Comparison of ENCODE assay signal across 19 cellular contexts in genomic region chr11:47256374-47256773, GRCh38. TPM values are rescaled to one million over a fixed set of nuclear protein-coding genes. Genes with fewer than 3 reads are reported as not detected.
DNase-seq lines count a peak whose midpoint lies in the region; ATAC-seq and TF ChIP-seq lines count a peak whose summit lies in the region.
"Had no signal": no experiment of that assay in that cellular context is flagged by ENCODE, and none has a peak within 500 bp of the region (broad histone marks: within the 10 kb centered on the region; RNA-seq: fewer than 3 reads in every experiment).

No MANE protein-coding gene starts in this region.

- no peaks in the 10 kb centered on the region for H3K27me3 Mint-ChIP-seq in WTC11 (ENCODE audit: low read depth)
- no peaks in the 10 kb centered on the region for H3K27me3 Mint-ChIP-seq in neural crest cell (ENCODE audit: low read depth)

- dilution Hi-C loops in mammary epithelial cell (cut with HindIII; ENCODE audit: low sequenced_read_pairs): loop anchor here (5.0 kb wide), 1 partner anchor 74 kb away; no protein-coding TSS in a partner anchor

- TF ChIP-seq CTCF in breast epithelium (IDR thresholded peaks at IDR 0.05): no peak
- no peak for TF ChIP-seq CTCF in mammary epithelial cell (conservative IDR thresholded peaks at IDR 0.05 in 1 of 2, IDR thresholded peaks at IDR 0.05 in 1 of 2; ENCODE audit: extremely low read depth in 1 of 2, insufficient read depth in 1 of 2, low read depth in 1 of 2, low read length in 2 of 2)
- TF ChIP-seq CTCF in WTC11 (IDR thresholded peaks at IDR 0.05): no peak
- no peak for TF ChIP-seq CTCF in neural crest cell (conservative IDR thresholded peaks at IDR 0.05)
- no peak for TF ChIP-seq CTCF in stomach (IDR thresholded peaks at IDR 0.05)

- H3K4me1 Mint-ChIP-seq in WTC11: peaks cover 24% of the 10 kb centered on the region
- peaks cover 26% of the 10 kb centered on the region for H3K4me1 Mint-ChIP-seq in neural crest cell

- intact Hi-C loops in breast epithelium (cut with DNase I; ENCODE audit: low total_unique reads) (loop anchor here (10.0 kb wide), 1 partner anchor 72 kb away; the partner anchor contains the start of gene PACSIN3), mammary epithelial cell (cut with micrococcal nuclease) (loop anchor here (5.0 kb wide), 1 partner anchor 196 kb away; no protein-coding TSS in a partner anchor), stomach (cut with DNase I; ENCODE audit: low total_unique reads) (no loop called here)

- H3K36me3 ChIP-seq in breast epithelium (no peaks in the 10 kb centered on the region), mammary epithelial cell (ENCODE audit: insufficient read depth, low read length) (no peaks in the 10 kb centered on the region), stomach (peaks cover 0 to 10% (median 6%) of the 10 kb centered on the region in 4 donors)

- no peak overlapping the region for H3K4me2 ChIP-seq in mammary epithelial cell (ENCODE audit: insufficient read depth, low read depth, low read length)
- H3K4me2 ChIP-seq: KMS-11 had no signal

- H3K36me3 Mint-ChIP-seq in WTC11 (no peaks in the 10 kb centered on the region), neural crest cell (ENCODE audit: low read depth) (no peaks in the 10 kb centered on the region)

- H3K4me1 ChIP-seq in breast epithelium: peaks cover 4% of the 10 kb centered on the region in 2 donors
- H3K4me1 ChIP-seq in mammary epithelial cell (ENCODE audit: insufficient read depth, low read length): peaks cover 11% of the 10 kb centered on the region
- H3K4me1 ChIP-seq in stomach: peaks cover 50 to 67% (median 62%) of the 10 kb centered on the region in 4 donors

- H3K4me3 Mint-ChIP-seq in WTC11: no peak overlapping the region
- H3K4me3 Mint-ChIP-seq in neural crest cell: no peak overlapping the region
- H3K4me3 Mint-ChIP-seq: CD14-positive monocyte had no signal

- TF ChIP-seq POLR2A in breast epithelium (IDR thresholded peaks at IDR 0.05) (no peak), stomach (IDR thresholded peaks at IDR 0.05) (no peak), GM18505 (IDR thresholded peaks at IDR 0.05; ENCODE audit: borderline replicate concordance, extremely low read depth, insufficient read depth, insufficient read length) (no peak)

- H3K4me3 ChIP-seq in breast epithelium: no peak overlapping the region
- no peak overlapping the region for H3K4me3 ChIP-seq in mammary epithelial cell (replicated peaks in 1 of 3; ENCODE audit: insufficient read depth in 1 of 3, low read depth in 2 of 3, low read length in 3 of 3)
- H3K4me3 ChIP-seq in stomach: no peak overlapping the region

- no peak for TF ChIP-seq EP300 in stomach (IDR thresholded peaks at IDR 0.05)

- no peaks in the 10 kb centered on the region for H4K20me1 ChIP-seq in mammary epithelial cell (ENCODE audit: insufficient read depth, low read length)

- WGBS in mammary epithelial cell (ENCODE audit: low coverage, missing lambda C conversion rate): 100% methylated on average over 4 of the region's 6 CpGs
- 85 to 91% (median 88%) methylated on average over 6 of the region's 6 CpGs for WGBS in stomach, 5 donors

- CTCF ChIA-PET in mammary epithelial cell (lab: Charles Lee; ENCODE audit: low non-redundant PET) (no interaction called here), WTC11 (lab: Charles Lee) (interaction anchor here (1.6 to 6.0 kb wide), 5 partner anchors 9 to 156 kb away, joined by 4 to 120 read pairs (median 84); partner anchors contain the start of genes ACP2 and ARFGAP2)

- in situ Hi-C loops in mammary epithelial cell (cut with MboI; ENCODE audit: low sequenced_read_pairs in 2 of 2): no loop called here

- no peaks in the 10 kb centered on the region for H3K27me3 ChIP-seq in breast epithelium
- no peaks in the 10 kb centered on the region for H3K27me3 ChIP-seq in mammary epithelial cell (ENCODE audit: insufficient read depth, low read length)
- no peaks in the 10 kb centered on the region for H3K27me3 ChIP-seq in stomach

- POLR2A ChIA-PET in WTC11 (lab: Charles Lee): interaction anchor here (2.2 kb wide), 1 partner anchor 71 kb away, joined by 12 read pairs; the partner anchor contains the start of gene PACSIN3

- H3K79me2 ChIP-seq in mammary epithelial cell (ENCODE audit: insufficient read depth, low read length): no peaks in the 10 kb centered on the region

- DNase-seq in breast epithelium (ENCODE audit: low spot score in 2 of 2): no peak
- DNase-seq in mammary epithelial cell: no peak
- no peak for DNase-seq in WTC11 (ENCODE audit: low spot score)
- DNase-seq in neural crest cell (ENCODE audit: low read depth, low spot score): no peak
- DNase-seq in stomach: no peak
- no peak for DNase-seq in activated CD8-positive, alpha-beta memory T cell treated with anti-CD3 and anti-CD28 coated beads, Interleukin-2, amount 50 U/mL, for 48 hours
- DNase-seq: DMS79, NCI-H1417, NCI-H187, NCI-H2107, NCI-H226, NCI-H524 treated with DMSO at 0.1 percent for 48 hours, PC-3, RPMI8226 had no signal

- H3K27ac Mint-ChIP-seq in WTC11 (no peak overlapping the region), neural crest cell (ENCODE audit: unreplicated experiment) (peak overlapping the region; percentile 27)

- ATAC-seq in WTC11 (no peak), HG03175 (IDR thresholded peaks at IDR 0.05; ENCODE audit: unreplicated experiment) (no peak), GM18505 (IDR thresholded peaks at IDR 0.05; ENCODE audit: unreplicated experiment) (no peak)
- ATAC-seq: PC-3 had no signal

- no peaks in the 10 kb centered on the region for H3K9me3 Mint-ChIP-seq in WTC11
- H3K9me3 Mint-ChIP-seq in neural crest cell: no peaks in the 10 kb centered on the region
- H3K9me3 Mint-ChIP-seq: CD14-positive monocyte had no signal

- H2AFZ ChIP-seq in mammary epithelial cell (ENCODE audit: low read depth, low read length): no peak overlapping the region

- no TSS peak for BruUV-seq in mammary epithelial cell (replicated peaks; lab: Mats Ljungman, UMichigan)

- H3K9ac ChIP-seq in mammary epithelial cell (ENCODE audit: insufficient read depth, low read length): no peak overlapping the region
- H3K9ac ChIP-seq: KMS-11 had no signal

- H3K27ac ChIP-seq in breast epithelium (peak overlapping the region; percentile 83 to 84), mammary epithelial cell (ENCODE audit: insufficient read depth, low read depth, low read length) (no peak overlapping the region), stomach (peak overlapping the region in 3 of 5 donors; percentile 75 to 90 (median 77))
- H3K27ac ChIP-seq: 22Rv1, KMS-11 had no signal

- no peaks in the 10 kb centered on the region for H3K9me3 ChIP-seq in breast epithelium
- no peaks in the 10 kb centered on the region for H3K9me3 ChIP-seq in mammary epithelial cell (replicated peaks; ENCODE audit: insufficient read depth, low read length)
- no peaks in the 10 kb centered on the region for H3K9me3 ChIP-seq in stomach

TF ChIP-seq in WTC11, 78 proteins besides CTCF, POLR2A, EP300 and RAD21:
- TF ChIP-seq ZNF121 (CRISPR knock-in tag; IDR thresholded peaks at IDR 0.05): peak; percentile 83; the same call in 1 of the 2 replicates
- no peak for TF ChIP-seq GRHL2 (CRISPR knock-in tag; IDR thresholded peaks at IDR 0.05; ENCODE audit: insufficient replicate concordance, severe bottlenecking)
TF ChIP-seq in WTC11: peak in this region for 1.

RNA-seq across cellular contexts. Expression of gene NR1H3, which starts 1.4 kb away (rescaled TPM):
- 10 to 100 TPM; 56.1 to 92.4 (median 91.1) TPM for total RNA-seq in breast epithelium
- total RNA-seq in mammary epithelial cell: 1 to 10 TPM; 4.5 to 5.5 TPM
- polyA plus RNA-seq in mammary epithelial cell: 6.7 TPM
- 26.6 TPM for polyA minus RNA-seq in mammary epithelial cell
- total RNA-seq in WTC11 (2021): 26.3 to 31.1 TPM (median 29.9 TPM) in 3 replicates
- 15.2 and 19.1 TPM in 2 replicates for total RNA-seq in neural crest cell
- total RNA-seq in stomach: 10 to 100 TPM; 20.0 to 94.5 (median 36.6) TPM
- 100 to 1,000 TPM in 1 of 3 donors, 10 to 100 TPM in 2; 31.3 to 100 (median 47.2) TPM for polyA plus RNA-seq in stomach

RNA-seq across cellular contexts. Expression of gene ACP2, which starts 7.8 kb away (rescaled TPM):
- 10 to 100 TPM; 39.7 to 45.2 (median 41.9) TPM for total RNA-seq in breast epithelium
- total RNA-seq in mammary epithelial cell: 10 to 100 TPM; 24.0 to 34.2 TPM
- 17.6 TPM for polyA plus RNA-seq in mammary epithelial cell
- polyA minus RNA-seq in mammary epithelial cell: 41.6 TPM
- total RNA-seq in WTC11 (2021): 18.7 to 19.6 TPM (median 19.2 TPM) in 3 replicates
- total RNA-seq in neural crest cell: 41.0 and 41.7 TPM in 2 replicates
- total RNA-seq in stomach: 100 to 1,000 TPM in 1 of 5 donors, 10 to 100 TPM in 4; 20.1 to 147 (median 52.0) TPM
- polyA plus RNA-seq in stomach: 10 to 100 TPM; 10.8 to 24.7 (median 21.6) TPM

RNA-seq across cellular contexts. Expression of gene MADD, which starts 13.6 kb away (rescaled TPM):
- total RNA-seq in breast epithelium: 10 to 100 TPM; 43.3 to 56.5 (median 46.6) TPM
- 10 to 100 TPM; 23.0 to 23.4 TPM for total RNA-seq in mammary epithelial cell
- polyA plus RNA-seq in mammary epithelial cell: 8.2 TPM
- polyA minus RNA-seq in mammary epithelial cell: 50.1 TPM
- 39.4 to 47.5 TPM (median 40.6 TPM) in 3 replicates for total RNA-seq in WTC11 (2021)
- total RNA-seq in neural crest cell: 56.2 and 59.2 TPM in 2 replicates
- 100 to 1,000 TPM in 1 of 5 donors, 10 to 100 TPM in 4; 38.9 to 131 (median 54.0) TPM for total RNA-seq in stomach
- 10 to 100 TPM; 13.6 to 14.7 (median 14.2) TPM for polyA plus RNA-seq in stomach

RNA-seq across cellular contexts. Expression of gene DDB2, which starts 41.6 kb away (rescaled TPM):
- 10 to 100 TPM; 31.2 to 44.5 (median 39.3) TPM for total RNA-seq in breast epithelium
- 100 to 1,000 TPM in 1 of 2 donors, 10 to 100 TPM in 1; 43.0 to 101 TPM for total RNA-seq in mammary epithelial cell
- polyA plus RNA-seq in mammary epithelial cell: 94.6 TPM
- polyA minus RNA-seq in mammary epithelial cell: 71.6 TPM
- total RNA-seq in WTC11 (2021): 124 to 144 TPM (median 124 TPM) in 3 replicates
- total RNA-seq in neural crest cell: 32.2 and 33.9 TPM in 2 replicates
- 10 to 100 TPM; 16.3 to 63.0 (median 26.7) TPM for total RNA-seq in stomach
- 10 to 100 TPM; 18.2 to 64.6 (median 35.0) TPM for polyA plus RNA-seq in stomach
